In genomic region chr10:119705434-119705831, GRCh38 we compare ENCODE assay signal across 9 cellular contexts. TPM values are rescaled to one million over a fixed set of nuclear protein-coding genes. Genes with fewer than 3 reads are reported as not detected.
DNase-seq lines count a peak whose midpoint lies in the region; ATAC-seq and TF ChIP-seq lines count a peak whose summit lies in the region.
"Had no signal": no experiment of that assay in that cellular context is flagged by ENCODE, and none has a peak within 500 bp of the region (broad histone marks: within the 10 kb centered on the region; RNA-seq: fewer than 3 reads in every experiment).

No MANE protein-coding gene starts in this region.

- DNase-seq in fibroblast of villous mesenchyme (ENCODE audit: low read depth) (peak; percentile 37), DMS153 treated with DMSO at 0.1 percent for 48 hours (lab: John Stamatoyannopoulos, UW; ENCODE audit: unreplicated experiment) (no peak), foreskin keratinocyte (no peak), T-helper 9 cell (no peak)
- DNase-seq: cerebellar nuclear complex, NCI-H146 had no signal

- no peaks in the 10 kb centered on the region for H3K4me1 ChIP-seq in foreskin keratinocyte

- ATAC-seq in GM18870 (IDR thresholded peaks at IDR 0.05; ENCODE audit: unreplicated experiment) = peak; percentile 57
- ATAC-seq in GM21619 (IDR thresholded peaks at IDR 0.05; ENCODE audit: unreplicated experiment) = peak; percentile 56
- ATAC-seq in HG03558 (IDR thresholded peaks at IDR 0.05; ENCODE audit: extremely low read depth, unreplicated experiment) = peak; percentile 38
- no peak for ATAC-seq in foreskin keratinocyte

- no peak overlapping the region for H3K27ac ChIP-seq in foreskin keratinocyte

- H3K4me3 ChIP-seq in fibroblast of villous mesenchyme (ENCODE audit: low read depth, low read length) = no peak overlapping the region

- no peaks in the 10 kb centered on the region for H3K27me3 ChIP-seq in foreskin keratinocyte

- TF ChIP-seq CTCF in fibroblast of villous mesenchyme (IDR thresholded peaks at IDR 0.05; ENCODE audit: insufficient read depth, low read depth, low read length) (no peak), foreskin keratinocyte (conservative IDR thresholded peaks at IDR 0.05) (no peak)

RNA-seq across cellular contexts. Expression of gene INPP5F, which starts 20.4 kb away (rescaled TPM):
- total RNA-seq in fibroblast of villous mesenchyme = 25.8 and 38.0 TPM in 2 replicates
- 25.9 and 27.5 TPM in 2 replicates for total RNA-seq in foreskin keratinocyte
- 14.1 and 16.6 TPM in 2 replicates for polyA plus RNA-seq in foreskin keratinocyte

RNA-seq across cellular contexts. Expression of gene BAG3, which starts 54.3 kb away (rescaled TPM):
- total RNA-seq in fibroblast of villous mesenchyme = 16.4 and 18.6 TPM in 2 replicates
- 60.7 and 65.4 TPM in 2 replicates for total RNA-seq in foreskin keratinocyte
- 73.6 and 74.2 TPM in 2 replicates for polyA plus RNA-seq in foreskin keratinocyte
